Comparison of ENCODE assay signal across 1 cellular context in the genomic region with DNA sequence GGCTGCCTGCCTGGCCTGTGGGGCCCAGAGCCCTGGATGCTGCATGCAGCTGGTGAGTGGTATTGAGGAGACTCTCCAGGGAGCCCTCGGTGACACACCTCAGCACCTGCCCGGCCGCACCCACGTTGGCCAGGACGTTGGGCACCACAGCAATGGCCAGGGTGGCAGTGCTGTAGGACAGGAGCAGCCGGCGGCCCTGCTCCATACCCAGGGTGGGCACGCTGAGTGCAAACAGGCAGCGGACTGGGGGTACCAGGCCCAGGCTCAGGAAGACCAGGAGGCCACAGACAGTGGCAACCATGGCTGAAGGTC.
TF ChIP-seq lines count a peak whose summit lies in the region.

No MANE protein-coding gene starts in this region.

TF ChIP-seq in HepG2, 621 proteins besides CTCF, POLR2A, EP300 and RAD21 (continues in another document):
- TF ChIP-seq REL (CRISPR knock-in tag; conservative IDR thresholded peaks at IDR 0.05): no peak
- TF ChIP-seq, protein P1, sequence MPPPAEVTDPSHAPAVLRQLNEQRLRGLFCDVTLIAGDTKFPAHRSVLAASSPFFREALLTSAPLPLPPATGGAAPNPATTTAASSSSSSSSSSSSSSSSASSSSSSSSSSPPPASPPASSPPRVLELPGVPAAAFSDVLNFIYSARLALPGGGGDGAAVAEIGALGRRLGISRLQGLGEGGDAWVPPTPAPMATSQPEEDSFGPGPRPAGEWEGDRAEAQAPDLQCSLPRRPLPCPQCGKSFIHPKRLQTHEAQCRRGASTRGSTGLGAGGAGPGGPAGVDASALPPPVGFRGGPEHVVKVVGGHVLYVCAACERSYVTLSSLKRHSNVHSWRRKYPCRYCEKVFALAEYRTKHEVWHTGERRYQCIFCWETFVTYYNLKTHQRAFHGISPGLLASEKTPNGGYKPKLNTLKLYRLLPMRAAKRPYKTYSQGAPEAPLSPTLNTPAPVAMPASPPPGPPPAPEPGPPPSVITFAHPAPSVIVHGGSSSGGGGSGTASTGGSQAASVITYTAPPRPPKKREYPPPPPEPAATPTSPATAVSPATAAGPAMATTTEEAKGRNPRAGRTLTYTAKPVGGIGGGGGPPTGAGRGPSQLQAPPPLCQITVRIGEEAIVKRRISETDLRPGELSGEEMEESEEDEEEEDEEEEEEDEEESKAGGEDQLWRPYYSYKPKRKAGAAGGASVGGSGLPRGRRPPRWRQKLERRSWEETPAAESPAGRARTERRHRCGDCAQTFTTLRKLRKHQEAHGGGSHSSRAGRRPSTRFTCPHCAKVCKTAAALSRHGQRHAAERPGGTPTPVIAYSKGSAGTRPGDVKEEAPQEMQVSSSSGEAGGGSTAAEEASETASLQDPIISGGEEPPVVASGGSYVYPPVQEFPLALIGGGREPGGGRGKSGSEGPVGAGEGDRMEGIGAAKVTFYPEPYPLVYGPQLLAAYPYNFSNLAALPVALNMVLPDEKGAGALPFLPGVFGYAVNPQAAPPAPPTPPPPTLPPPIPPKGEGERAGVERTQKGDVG (CRISPR knock-in tag; IDR thresholded peaks at IDR 0.05; ENCODE audit: borderline replicate concordance): no peak
- no peak for TF ChIP-seq ZZZ3 (CRISPR knock-in tag; IDR thresholded peaks at IDR 0.05; ENCODE audit: borderline replicate concordance)
- TF ChIP-seq IRF9 (CRISPR knock-in tag; IDR thresholded peaks at IDR 0.05; ENCODE audit: borderline replicate concordance): no peak
- no peak for TF ChIP-seq NFE2 (CRISPR knock-in tag; IDR thresholded peaks at IDR 0.05)
- TF ChIP-seq NFKBIZ (CRISPR knock-in tag; IDR thresholded peaks at IDR 0.05): no peak
- no peak for TF ChIP-seq AHR (CRISPR knock-in tag; IDR thresholded peaks at IDR 0.05)
- TF ChIP-seq ZFX (CRISPR knock-in tag; IDR thresholded peaks at IDR 0.05; ENCODE audit: low read depth): no peak
- no peak for TF ChIP-seq SMYD3 (CRISPR knock-in tag; IDR thresholded peaks at IDR 0.05)
- no peak for TF ChIP-seq SP140L (CRISPR knock-in tag; IDR thresholded peaks at IDR 0.05; ENCODE audit: borderline replicate concordance)
- TF ChIP-seq, protein P2, sequence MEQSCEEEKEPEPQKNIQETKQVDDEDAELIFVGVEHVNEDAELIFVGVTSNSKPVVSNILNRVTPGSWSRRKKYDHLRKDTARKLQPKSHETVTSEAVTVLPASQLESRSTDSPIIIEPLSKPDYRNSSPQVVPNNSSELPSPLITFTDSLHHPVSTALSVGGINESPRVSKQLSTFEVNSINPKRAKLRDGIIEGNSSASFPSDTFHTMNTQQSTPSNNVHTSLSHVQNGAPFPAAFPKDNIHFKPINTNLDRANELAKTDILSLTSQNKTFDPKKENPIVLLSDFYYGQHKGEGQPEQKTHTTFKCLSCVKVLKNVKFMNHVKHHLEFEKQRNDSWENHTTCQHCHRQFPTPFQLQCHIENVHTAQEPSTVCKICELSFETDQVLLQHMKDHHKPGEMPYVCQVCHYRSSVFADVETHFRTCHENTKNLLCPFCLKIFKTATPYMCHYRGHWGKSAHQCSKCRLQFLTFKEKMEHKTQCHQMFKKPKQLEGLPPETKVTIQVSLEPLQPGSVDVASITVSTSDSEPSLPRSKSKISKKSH (CRISPR knock-in tag; IDR thresholded peaks at IDR 0.05; ENCODE audit: borderline replicate concordance): peak; percentile 63; the same call in 1 of the 2 replicates
- no peak for TF ChIP-seq ESRRA (CRISPR knock-in tag; IDR thresholded peaks at IDR 0.05; ENCODE audit: low read depth)
- TF ChIP-seq, protein P3, sequence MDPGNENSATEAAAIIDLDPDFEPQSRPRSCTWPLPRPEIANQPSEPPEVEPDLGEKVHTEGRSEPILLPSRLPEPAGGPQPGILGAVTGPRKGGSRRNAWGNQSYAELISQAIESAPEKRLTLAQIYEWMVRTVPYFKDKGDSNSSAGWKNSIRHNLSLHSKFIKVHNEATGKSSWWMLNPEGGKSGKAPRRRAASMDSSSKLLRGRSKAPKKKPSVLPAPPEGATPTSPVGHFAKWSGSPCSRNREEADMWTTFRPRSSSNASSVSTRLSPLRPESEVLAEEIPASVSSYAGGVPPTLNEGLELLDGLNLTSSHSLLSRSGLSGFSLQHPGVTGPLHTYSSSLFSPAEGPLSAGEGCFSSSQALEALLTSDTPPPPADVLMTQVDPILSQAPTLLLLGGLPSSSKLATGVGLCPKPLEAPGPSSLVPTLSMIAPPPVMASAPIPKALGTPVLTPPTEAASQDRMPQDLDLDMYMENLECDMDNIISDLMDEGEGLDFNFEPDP (CRISPR knock-in tag; conservative IDR thresholded peaks at IDR 0.05): 0 out of 2 replicates have a peak, but pooled peaks have one; percentile 43
- TF ChIP-seq SP2 (CRISPR knock-in tag; IDR thresholded peaks at IDR 0.05): no peak
- TF ChIP-seq ZNF556 (CRISPR knock-in tag; IDR thresholded peaks at IDR 0.05; ENCODE audit: borderline replicate concordance): no peak
- TF ChIP-seq BCLAF1 (IDR thresholded peaks at IDR 0.05): no peak
- no peak for TF ChIP-seq ZNF782 (CRISPR knock-in tag; IDR thresholded peaks at IDR 0.05; ENCODE audit: borderline replicate concordance)
- no peak for TF ChIP-seq ZNF24 (IDR thresholded peaks at IDR 0.05)
- TF ChIP-seq ASH2L (IDR thresholded peaks at IDR 0.05; ENCODE audit: insufficient read length, low read depth, low read length): no peak
- TF ChIP-seq, protein P4, sequence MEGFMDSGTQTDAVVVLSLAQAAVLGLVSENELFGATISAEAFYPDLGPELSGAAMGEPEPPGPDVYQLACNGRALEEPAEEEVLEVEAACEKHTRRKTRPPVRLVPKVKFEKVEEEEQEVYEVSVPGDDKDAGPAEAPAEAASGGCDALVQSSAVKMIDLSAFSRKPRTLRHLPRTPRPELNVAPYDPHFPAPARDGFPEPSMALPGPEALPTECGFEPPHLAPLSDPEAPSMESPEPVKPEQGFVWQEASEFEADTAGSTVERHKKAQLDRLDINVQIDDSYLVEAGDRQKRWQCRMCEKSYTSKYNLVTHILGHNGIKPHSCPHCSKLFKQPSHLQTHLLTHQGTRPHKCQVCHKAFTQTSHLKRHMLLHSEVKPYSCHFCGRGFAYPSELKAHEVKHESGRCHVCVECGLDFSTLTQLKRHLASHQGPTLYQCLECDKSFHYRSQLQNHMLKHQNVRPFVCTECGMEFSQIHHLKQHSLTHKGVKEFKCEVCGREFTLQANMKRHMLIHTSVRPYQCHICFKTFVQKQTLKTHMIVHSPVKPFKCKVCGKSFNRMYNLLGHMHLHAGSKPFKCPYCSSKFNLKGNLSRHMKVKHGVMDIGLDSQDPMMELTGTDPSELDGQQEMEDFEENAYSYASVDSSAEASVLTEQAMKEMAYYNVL (CRISPR knock-in tag; IDR thresholded peaks at IDR 0.05; ENCODE audit: borderline replicate concordance): no peak
- TF ChIP-seq, protein P5, sequence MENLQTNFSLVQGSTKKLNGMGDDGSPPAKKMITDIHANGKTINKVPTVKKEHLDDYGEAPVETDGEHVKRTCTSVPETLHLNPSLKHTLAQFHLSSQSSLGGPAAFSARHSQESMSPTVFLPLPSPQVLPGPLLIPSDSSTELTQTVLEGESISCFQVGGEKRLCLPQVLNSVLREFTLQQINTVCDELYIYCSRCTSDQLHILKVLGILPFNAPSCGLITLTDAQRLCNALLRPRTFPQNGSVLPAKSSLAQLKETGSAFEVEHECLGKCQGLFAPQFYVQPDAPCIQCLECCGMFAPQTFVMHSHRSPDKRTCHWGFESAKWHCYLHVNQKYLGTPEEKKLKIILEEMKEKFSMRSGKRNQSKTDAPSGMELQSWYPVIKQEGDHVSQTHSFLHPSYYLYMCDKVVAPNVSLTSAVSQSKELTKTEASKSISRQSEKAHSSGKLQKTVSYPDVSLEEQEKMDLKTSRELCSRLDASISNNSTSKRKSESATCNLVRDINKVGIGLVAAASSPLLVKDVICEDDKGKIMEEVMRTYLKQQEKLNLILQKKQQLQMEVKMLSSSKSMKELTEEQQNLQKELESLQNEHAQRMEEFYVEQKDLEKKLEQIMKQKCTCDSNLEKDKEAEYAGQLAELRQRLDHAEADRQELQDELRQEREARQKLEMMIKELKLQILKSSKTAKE (CRISPR knock-in tag; IDR thresholded peaks at IDR 0.05; ENCODE audit: borderline replicate concordance): no peak
- TF ChIP-seq, protein P6, sequence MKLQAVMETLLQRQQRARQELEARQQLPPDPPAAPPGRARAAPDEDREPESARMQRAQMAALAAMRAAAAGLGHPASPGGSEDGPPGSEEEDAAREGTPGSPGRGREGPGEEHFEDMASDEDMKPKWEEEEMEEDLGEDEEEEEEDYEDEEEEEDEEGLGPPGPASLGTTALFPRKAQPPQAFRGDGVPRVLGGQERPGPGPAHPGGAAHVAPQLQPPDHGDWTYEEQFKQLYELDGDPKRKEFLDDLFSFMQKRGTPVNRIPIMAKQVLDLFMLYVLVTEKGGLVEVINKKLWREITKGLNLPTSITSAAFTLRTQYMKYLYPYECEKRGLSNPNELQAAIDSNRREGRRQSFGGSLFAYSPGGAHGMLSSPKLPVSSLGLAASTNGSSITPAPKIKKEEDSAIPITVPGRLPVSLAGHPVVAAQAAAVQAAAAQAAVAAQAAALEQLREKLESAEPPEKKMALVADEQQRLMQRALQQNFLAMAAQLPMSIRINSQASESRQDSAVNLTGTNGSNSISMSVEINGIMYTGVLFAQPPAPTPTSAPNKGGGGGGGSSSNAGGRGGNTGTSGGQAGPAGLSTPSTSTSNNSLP (IDR thresholded peaks at IDR 0.05; ENCODE audit: low read depth, low read length): no peak
- 0 out of 2 replicates have a peak, but pooled peaks have one; percentile 30 for TF ChIP-seq SMAD1 (CRISPR knock-in tag; IDR thresholded peaks at IDR 0.05; ENCODE audit: borderline replicate concordance, low read depth)
- TF ChIP-seq MED1 (CRISPR knock-in tag; IDR thresholded peaks at IDR 0.05): no peak
- TF ChIP-seq BORCS8-MEF2B (CRISPR knock-in tag; IDR thresholded peaks at IDR 0.05): no peak
- TF ChIP-seq, protein P7, sequence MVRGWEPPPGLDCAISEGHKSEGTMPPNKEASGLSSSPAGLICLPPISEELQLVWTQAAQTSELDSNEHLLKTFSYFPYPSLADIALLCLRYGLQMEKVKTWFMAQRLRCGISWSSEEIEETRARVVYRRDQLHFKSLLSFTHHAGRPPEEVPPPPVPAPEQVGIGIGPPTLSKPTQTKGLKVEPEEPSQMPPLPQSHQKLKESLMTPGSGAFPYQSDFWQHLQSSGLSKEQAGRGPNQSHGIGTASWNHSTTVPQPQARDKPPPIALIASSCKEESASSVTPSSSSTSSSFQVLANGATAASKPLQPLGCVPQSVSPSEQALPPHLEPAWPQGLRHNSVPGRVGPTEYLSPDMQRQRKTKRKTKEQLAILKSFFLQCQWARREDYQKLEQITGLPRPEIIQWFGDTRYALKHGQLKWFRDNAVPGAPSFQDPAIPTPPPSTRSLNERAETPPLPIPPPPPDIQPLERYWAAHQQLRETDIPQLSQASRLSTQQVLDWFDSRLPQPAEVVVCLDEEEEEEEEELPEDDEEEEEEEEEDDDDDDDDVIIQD (CRISPR knock-in tag; IDR thresholded peaks at IDR 0.05; ENCODE audit: low read depth): no peak
- peak; percentile 50 for TF ChIP-seq AGO1 (IDR thresholded peaks at IDR 0.05; ENCODE audit: low read depth, low read length, poor library complexity, severe bottlenecking)
- no peak for TF ChIP-seq ZNF282 (IDR thresholded peaks at IDR 0.05; ENCODE audit: partially characterized antibody)
- TF ChIP-seq ZNF629 (CRISPR knock-in tag; conservative IDR thresholded peaks at IDR 0.05): no peak
- TF ChIP-seq HNF4A (CRISPR knock-in tag; IDR thresholded peaks at IDR 0.05): no peak
- no peak for TF ChIP-seq ZNF256 (CRISPR knock-in tag; conservative IDR thresholded peaks at IDR 0.05)
- TF ChIP-seq NR2C2 (CRISPR knock-in tag; IDR thresholded peaks at IDR 0.05; ENCODE audit: borderline replicate concordance): no peak
- TF ChIP-seq MXD4 (CRISPR knock-in tag; IDR thresholded peaks at IDR 0.05): no peak
- TF ChIP-seq ZNF30 (CRISPR knock-in tag; IDR thresholded peaks at IDR 0.05): no peak
- no peak for TF ChIP-seq MTF2 (CRISPR knock-in tag; IDR thresholded peaks at IDR 0.05; ENCODE audit: borderline replicate concordance)
- TF ChIP-seq KDM5B (CRISPR knock-in tag; IDR thresholded peaks at IDR 0.05; ENCODE audit: borderline replicate concordance): no peak
- TF ChIP-seq GMEB2 (CRISPR knock-in tag; IDR thresholded peaks at IDR 0.05; ENCODE audit: low read depth): no peak
